In the genomic region with DNA sequence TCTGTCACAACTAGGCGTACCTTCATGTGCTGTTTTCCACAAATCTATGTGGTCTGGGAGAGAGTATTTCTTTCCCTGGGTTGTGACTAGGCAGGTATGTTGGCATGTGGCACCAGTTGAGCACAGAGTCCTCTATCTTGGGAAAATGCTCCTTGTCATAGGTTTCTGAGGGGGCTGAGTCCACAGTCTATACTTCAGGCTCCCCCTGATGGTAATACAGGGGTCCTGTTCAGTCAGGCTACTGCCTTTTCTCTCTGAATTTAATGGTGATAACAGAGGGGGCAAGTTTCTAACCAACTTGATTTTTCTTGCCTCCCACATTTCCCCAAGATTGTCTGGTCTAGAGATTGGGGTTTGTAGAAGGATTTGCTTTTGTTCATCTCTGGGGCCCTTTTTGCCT, we compare ENCODE assay signal across 13 cellular contexts. TPM values are rescaled to one million over a fixed set of nuclear protein-coding genes. Genes with fewer than 3 reads are reported as not detected.
DNase-seq lines count a peak whose midpoint lies in the region; ATAC-seq and TF ChIP-seq lines count a peak whose summit lies in the region.
"Had no signal": no experiment of that assay in that cellular context is flagged by ENCODE, and none has a peak within 500 bp of the region (broad histone marks: within the 10 kb centered on the region; RNA-seq: fewer than 3 reads in every experiment).

No MANE protein-coding gene starts in this region.

- intact Hi-C loops in left ventricle myocardium inferior (cut with micrococcal nuclease) = no loop called here
- intact Hi-C loops in Right ventricle myocardium superior (cut with DNase I) = no loop called here

- no peak overlapping the region for H3K4me3 Mint-ChIP-seq in type B pancreatic cell
- H3K4me3 Mint-ChIP-seq: activated naive CD8-positive, alpha-beta T cell treated with anti-CD3 and anti-CD28 coated beads, Interleukin-2, amount 50 U/mL, for 24 hours; dendritic cell treated with granulocyte-macrophage colony-stimulating factor and Interleukin-4, amounts not matched to agents 40 ng/mL and 50 ng/mL, for 4 days had no signal

- no peak for ATAC-seq in Right ventricle myocardium superior (ENCODE audit: poor library complexity)
- ATAC-seq: activated naive CD8-positive, alpha-beta T cell treated with anti-CD3 and anti-CD28 coated beads, Interleukin-2, amount 50 U/mL, for 24 hours had no signal

- H3K27ac ChIP-seq in left ventricle myocardium inferior (replicated peaks) (no peak overlapping the region), SJCRH30 (peak overlapping the region; percentile 35; the same call in 1 of the 2 replicates)

- no peaks in the 10 kb centered on the region for H3K9me3 ChIP-seq in left ventricle myocardium inferior (replicated peaks)
- H3K9me3 ChIP-seq in SJCRH30 (replicated peaks) = no peaks in the 10 kb centered on the region

- peaks cover 24% of the 10 kb centered on the region for H3K36me3 Mint-ChIP-seq in type B pancreatic cell

- no peaks in the 10 kb centered on the region for H3K9me3 Mint-ChIP-seq in type B pancreatic cell
- H3K9me3 Mint-ChIP-seq: activated naive CD8-positive, alpha-beta T cell treated with anti-CD3 and anti-CD28 coated beads, Interleukin-2, amount 50 U/mL, for 24 hours; dendritic cell treated with granulocyte-macrophage colony-stimulating factor and Interleukin-4, amounts not matched to agents 40 ng/mL and 50 ng/mL, for 4 days had no signal

- H3K27ac Mint-ChIP-seq in type B pancreatic cell = no peak overlapping the region
- H3K27ac Mint-ChIP-seq: activated naive CD8-positive, alpha-beta T cell treated with anti-CD3 and anti-CD28 coated beads, Interleukin-2, amount 50 U/mL, for 24 hours; dendritic cell treated with granulocyte-macrophage colony-stimulating factor and Interleukin-4, amounts not matched to agents 40 ng/mL and 50 ng/mL, for 4 days had no signal

- H3K27me3 Mint-ChIP-seq in type B pancreatic cell = no peaks in the 10 kb centered on the region
- H3K27me3 Mint-ChIP-seq: activated naive CD8-positive, alpha-beta T cell treated with anti-CD3 and anti-CD28 coated beads, Interleukin-2, amount 50 U/mL, for 24 hours; dendritic cell treated with granulocyte-macrophage colony-stimulating factor and Interleukin-4, amounts not matched to agents 40 ng/mL and 50 ng/mL, for 4 days had no signal

- no peak overlapping the region for H3K4me3 ChIP-seq in left ventricle myocardium inferior
- H3K4me3 ChIP-seq in SJCRH30 = no peak overlapping the region

- peaks cover 4% of the 10 kb centered on the region for H3K36me3 ChIP-seq in left ventricle myocardium inferior
- no peaks in the 10 kb centered on the region for H3K36me3 ChIP-seq in SJCRH30

- H3K4me1 ChIP-seq in left ventricle myocardium inferior (peaks cover 59% of the 10 kb centered on the region), SJCRH30 (peaks cover 25% of the 10 kb centered on the region)

- DNase-seq in left ventricle myocardium inferior = no peak
- no peak for DNase-seq in Right ventricle myocardium superior
- DNase-seq in SJCRH30 = peak in 1 of 2 experiments; percentile 34
- DNase-seq in iPS-NIHi7 (ENCODE audit: extremely low spot score) = peak; percentile 49
- no peak for DNase-seq in type B pancreatic cell (ENCODE audit: extremely low spot score, unreplicated experiment)
- no peak for DNase-seq in midbrain (lab: John Stamatoyannopoulos, UW)
- no peak for DNase-seq in NCI-H187 (lab: John Stamatoyannopoulos, UW)
- no peak for DNase-seq in activated T-cell treated with anti-CD3 and anti-CD28 coated beads, Interleukin-2, amount 50 U/mL, for 48 hours
- DNase-seq: activated naive CD8-positive, alpha-beta T cell treated with anti-CD3 and anti-CD28 coated beads, Interleukin-2, amount 50 U/mL, for 24 hours; foreskin melanocyte; NCI-H524 treated with DMSO at 0.1 percent for 48 hours; SHP77 had no signal

- TF ChIP-seq CTCF in left ventricle myocardium inferior (IDR thresholded peaks at IDR 0.05; ENCODE audit: borderline replicate concordance) = peak; percentile 25
- peak; percentile 37 for TF ChIP-seq CTCF in type B pancreatic cell (conservative IDR thresholded peaks at IDR 0.05)

- H3K27me3 ChIP-seq in left ventricle myocardium inferior (ENCODE audit: low read depth) (no peaks in the 10 kb centered on the region), SJCRH30 (no peaks in the 10 kb centered on the region)

- peaks cover 18% of the 10 kb centered on the region for H3K4me1 Mint-ChIP-seq in type B pancreatic cell (ENCODE audit: unreplicated experiment)

RNA-seq across cellular contexts. Expression of gene VANGL1, which starts 35.8 kb away (rescaled TPM):
- total RNA-seq in left ventricle myocardium inferior (5.9 TPM), Right ventricle myocardium superior (5.2 TPM), type B pancreatic cell (ENCODE audit: low replicate concordance) (15.3 and 25.6 TPM in 2 replicates)
- 16.2 and 16.8 TPM in 2 replicates for total RNA-seq in SJCRH30 (2014; rRNA removed; shearing (Covaris generic))
